Comparison of ENCODE assay signal across 14 cellular contexts in genomic region chr3:13046569-13047279, GRCh38. TPM values are rescaled to one million over a fixed set of nuclear protein-coding genes. Genes with fewer than 3 reads are reported as not detected.
A peak's percentile ranks its signal among the peaks of the same experiment; 100 is the strongest.
DNase-seq lines count a peak whose midpoint lies in the region; ATAC-seq and TF ChIP-seq lines count a peak whose summit lies in the region.
"Had no signal": no experiment of that assay in that cellular context is flagged by ENCODE, and none has a peak within 500 bp of the region (broad histone marks: within the 10 kb centered on the region; RNA-seq: fewer than 3 reads in every experiment).

No MANE protein-coding gene starts in this region.

- no peak for TF ChIP-seq CTCF in GM10248 (IDR thresholded peaks at IDR 0.05; ENCODE audit: control extremely low read depth, extremely low read depth, low read depth, missing control alignments)
- TF ChIP-seq CTCF in brain (conservative IDR thresholded peaks at IDR 0.05), result no peak
- TF ChIP-seq CTCF in mammary epithelial cell (conservative IDR thresholded peaks at IDR 0.05 in 1 of 2, IDR thresholded peaks at IDR 0.05 in 1 of 2; ENCODE audit: extremely low read depth in 1 of 2, insufficient read depth in 1 of 2, low read depth in 1 of 2, low read length in 2 of 2), result no peak
- no peak for TF ChIP-seq CTCF in MM.1S (IDR thresholded peaks at IDR 0.05; ENCODE audit: low read length)

- DNase-seq in GM10248 (ENCODE audit: extremely low spot score) (peak; percentile 46), NCI-H2227 (lab: John Stamatoyannopoulos, UW; ENCODE audit: unreplicated experiment) (no peak), NCI-H526 (lab: John Stamatoyannopoulos, UW) (no peak), mammary epithelial cell (no peak), MM.1S (no peak)
- DNase-seq: activated naive CD4-positive, alpha-beta T cell treated with Interleukin-2 at 50 U/mL for 16 hours; H9; NCI-H2081 treated with DMSO at 0.1 percent for 48 hours; stimulated activated CD4-positive, alpha-beta T cell treated with anti-CD3 and anti-CD28 coated beads, Interleukin-12 subunit alpha, Interleukin-12 subunit beta, amount 100 ng/mL, for 4 hours; uterus had no signal

- H3K4me2 ChIP-seq in mammary epithelial cell (ENCODE audit: insufficient read depth, low read depth, low read length), result no peak overlapping the region
- no peak overlapping the region for H3K4me2 ChIP-seq in MM.1S (ENCODE audit: low read depth, low read length)

- peak overlapping the region in 4 of 5 experiments; percentile 16 to 33 (median 19) for H3K4me3 Mint-ChIP-seq in brain
- H3K4me3 Mint-ChIP-seq: H9 had no signal

- no peaks in the 10 kb centered on the region for H3K9me2 ChIP-seq in MM.1S (replicated peaks; ENCODE audit: insufficient read depth, low read length)

- peaks cover 2% of the 10 kb centered on the region for H3K27me3 Mint-ChIP-seq in brain
- H3K27me3 Mint-ChIP-seq: T-cell had no signal

- dilution Hi-C loops in mammary epithelial cell (cut with HindIII; ENCODE audit: low sequenced_read_pairs), result no loop called here

- H3K9ac ChIP-seq in mammary epithelial cell (ENCODE audit: insufficient read depth, low read length) (no peak overlapping the region), MM.1S (ENCODE audit: low read length) (no peak overlapping the region)

- POLR2A ChIA-PET in GM10248 (lab: Yijun Ruan, JAX), result interaction anchor here (0.6 kb wide), 1 partner anchor 32 kb away, joined by 3 read pairs; no protein-coding TSS in a partner anchor

- BruUV-seq in mammary epithelial cell (replicated peaks; lab: Mats Ljungman, UMichigan), result no TSS peak

- no peaks in the 10 kb centered on the region for H3F3A ChIP-seq in MM.1S (ENCODE audit: insufficient read depth, low read length)

- H3K4me1 Mint-ChIP-seq in brain, result peaks cover 99% of the 10 kb centered on the region

- no peaks in the 10 kb centered on the region for H3K36me3 Mint-ChIP-seq in brain
- H3K36me3 Mint-ChIP-seq: T-cell had no signal

- WGBS in mammary epithelial cell (ENCODE audit: low coverage, missing lambda C conversion rate), result 73% methylated on average over 8 of the region's 15 CpGs

- H3K4me3 ChIP-seq in mammary epithelial cell (replicated peaks in 1 of 3; ENCODE audit: insufficient read depth in 1 of 3, low read depth in 2 of 3, low read length in 3 of 3), result no peak overlapping the region
- H3K4me3 ChIP-seq in MM.1S (ENCODE audit: low read length), result no peak overlapping the region
- H3K4me3 ChIP-seq: uterus had no signal

- H2AFZ ChIP-seq in mammary epithelial cell (ENCODE audit: low read depth, low read length) (no peak overlapping the region), MM.1S (ENCODE audit: low read length) (no peak overlapping the region)

- CTCF ChIA-PET in GM10248 (lab: Yijun Ruan, JAX), result interaction anchor here (0.7 to 4.9 kb wide), 18 partner anchors 8 to 67 kb away, joined by 3 to 22 read pairs (median 3); no protein-coding TSS in a partner anchor
- CTCF ChIA-PET in mammary epithelial cell (lab: Charles Lee; ENCODE audit: low non-redundant PET), result no interaction called here

- in situ Hi-C loops in mammary epithelial cell (cut with MboI; ENCODE audit: low sequenced_read_pairs in 2 of 2), result no loop called here

- no peaks in the 10 kb centered on the region for H3K4me1 ChIP-seq in mammary epithelial cell (ENCODE audit: insufficient read depth, low read length)
- H3K4me1 ChIP-seq in MM.1S (ENCODE audit: low read length), result no peaks in the 10 kb centered on the region
- H3K4me1 ChIP-seq: uterus had no signal

- H3K27me3 ChIP-seq in mammary epithelial cell (ENCODE audit: insufficient read depth, low read length) (no peaks in the 10 kb centered on the region), MM.1S (replicated peaks; ENCODE audit: insufficient read depth, low read length) (no peaks in the 10 kb centered on the region)
- H3K27me3 ChIP-seq: uterus had no signal

- ATAC-seq in GM19452 (IDR thresholded peaks at IDR 0.05; ENCODE audit: unreplicated experiment) (peak; percentile 17), HG03095 (IDR thresholded peaks at IDR 0.05; ENCODE audit: unreplicated experiment) (peak; percentile 21)

- no peaks in the 10 kb centered on the region for H3K36me3 ChIP-seq in mammary epithelial cell (ENCODE audit: insufficient read depth, low read length)
- no peaks in the 10 kb centered on the region for H3K36me3 ChIP-seq in MM.1S (replicated peaks; ENCODE audit: insufficient read depth, low read length)
- H3K36me3 ChIP-seq: uterus had no signal

- no peaks in the 10 kb centered on the region for H3K9me3 ChIP-seq in mammary epithelial cell (replicated peaks; ENCODE audit: insufficient read depth, low read length)
- H3K9me3 ChIP-seq in MM.1S (replicated peaks; ENCODE audit: insufficient read depth, low read length), result no peaks in the 10 kb centered on the region
- H3K9me3 ChIP-seq: uterus had no signal

- peak overlapping the region; percentile 73 to 97 (median 93) for H3K27ac Mint-ChIP-seq in brain

- H3K79me2 ChIP-seq in mammary epithelial cell (ENCODE audit: insufficient read depth, low read length), result no peaks in the 10 kb centered on the region
- no peaks in the 10 kb centered on the region for H3K79me2 ChIP-seq in MM.1S (ENCODE audit: low read length)

- H3K27ac ChIP-seq in mammary epithelial cell (ENCODE audit: insufficient read depth, low read depth, low read length) (no peak overlapping the region), MM.1S (ENCODE audit: low read length) (no peak overlapping the region)
- H3K27ac ChIP-seq: uterus had no signal

- H4K20me1 ChIP-seq in mammary epithelial cell (ENCODE audit: insufficient read depth, low read length), result no peaks in the 10 kb centered on the region
- H4K20me1 ChIP-seq in MM.1S (ENCODE audit: insufficient read depth, low read length), result no peaks in the 10 kb centered on the region

- intact Hi-C loops in mammary epithelial cell (cut with micrococcal nuclease), result no loop called here

- H3K9me3 Mint-ChIP-seq in brain, result no peaks in the 10 kb centered on the region
- H3K9me3 Mint-ChIP-seq: H9, T-cell had no signal

RNA-seq across cellular contexts. Expression of gene IQSEC1, which starts 26.5 kb away (rescaled TPM):
- 34.7 TPM for polyA plus RNA-seq in brain (ENCODE audit: insufficient read depth, low read depth, low replicate concordance)
- total RNA-seq in mammary epithelial cell, result 10 to 100 TPM; 15.6 to 32.8 TPM
- polyA plus RNA-seq in mammary epithelial cell, result 4.0 TPM
- polyA minus RNA-seq in mammary epithelial cell, result 11.0 TPM
